In the genomic region with DNA sequence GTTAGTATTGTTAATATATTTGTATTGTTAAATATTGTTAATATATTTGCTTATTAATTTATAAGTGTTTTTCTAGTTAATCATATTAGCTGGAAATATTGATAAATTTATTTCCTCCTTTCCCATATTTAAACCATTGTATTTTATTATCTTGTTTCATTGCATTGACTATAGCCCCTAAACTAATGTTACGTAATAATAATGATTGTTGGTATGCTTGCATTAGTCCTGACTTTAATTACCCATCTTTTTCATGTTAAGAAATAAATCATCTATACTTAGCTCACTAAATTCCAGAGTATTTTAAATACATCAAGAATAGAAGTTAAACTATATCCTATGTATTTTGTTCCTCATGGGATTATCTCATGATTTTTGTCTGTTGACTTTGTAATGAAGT, we compare ENCODE assay signal across 3 cellular contexts.
TF ChIP-seq lines count a peak whose summit lies in the region.

No MANE protein-coding gene starts in this region.

TF ChIP-seq in HepG2, 621 proteins besides CTCF, POLR2A, EP300 and RAD21:
- TF ChIP-seq CEBPB (IDR thresholded peaks at IDR 0.05; ENCODE audit: borderline replicate concordance, low read depth, low read length) = peak; percentile 57; the same call in 1 of the 2 replicates
- no peak for TF ChIP-seq SYNCRIP (IDR thresholded peaks at IDR 0.05; ENCODE audit: insufficient read depth, low read depth, low read length)

TF ChIP-seq in IMR-90, 13 proteins besides CTCF, POLR2A, EP300 and RAD21:
- TF ChIP-seq CEBPB (IDR thresholded peaks at IDR 0.05; ENCODE audit: low read depth, low read length) (peak; percentile 81), BHLHE40 (IDR thresholded peaks at IDR 0.05; ENCODE audit: low read depth, low read length) (no peak)
TF ChIP-seq in IMR-90: peak in this region for 1.

TF ChIP-seq in K562, 482 proteins besides CTCF, POLR2A, EP300 and RAD21:
- TF ChIP-seq CEBPB (tag; IDR thresholded peaks at IDR 0.05) (peak; percentile 66), CEBPG (CRISPR knock-in tag; IDR thresholded peaks at IDR 0.05) (no peak), CEBPG (tag; conservative IDR thresholded peaks at IDR 0.05 in 1 of 2, IDR thresholded peaks at IDR 0.05 in 1 of 2) (peak; percentile 13 to 84; a peak in 2 of 4 replicates), MYBL2 (IDR thresholded peaks at IDR 0.05; ENCODE audit: low read depth) (no peak), MYBL2 (CRISPR knock-in tag; IDR thresholded peaks at IDR 0.05; ENCODE audit: borderline replicate concordance) (no peak)
